8 cellular contexts compared by ENCODE assay signal in genomic region chr12:123938679-123939480, GRCh38. TPM values are rescaled to one million over a fixed set of nuclear protein-coding genes. Genes with fewer than 3 reads are reported as not detected.
DNase-seq lines count a peak whose midpoint lies in the region; ATAC-seq and TF ChIP-seq lines count a peak whose summit lies in the region.

No MANE protein-coding gene starts in this region.

- H3K27ac ChIP-seq in CD8-positive, alpha-beta T cell (ENCODE audit: low read depth, low read length) = peak overlapping the region; percentile 55
- no peak overlapping the region for H3K27ac ChIP-seq in HEK293 (ENCODE audit: extremely low read depth, low read depth, low read length)

- peak overlapping the region; percentile 44 for H3K4me3 ChIP-seq in CD8-positive, alpha-beta T cell (ENCODE audit: low read depth, low read length)
- no peak overlapping the region for H3K4me3 ChIP-seq in HEK293 (ENCODE audit: low read depth, low read length)

- intact Hi-C loops in CD8-positive, alpha-beta T cell (cut with DNase I, micrococcal nuclease) = loop anchor here (2.0 kb wide), 2 partner anchors 32 to 34 kb away; partner anchors contain the start of genes CCDC92 (in 1 of the 2) and ZNF664 (in 1 of the 2)

- no peaks in the 10 kb centered on the region for H3K27me3 Mint-ChIP-seq in CD8-positive, alpha-beta T cell (ENCODE audit: low read depth)
- H3K27me3 Mint-ChIP-seq in activated naive CD8-positive, alpha-beta T cell treated with anti-CD3 and anti-CD28 coated beads, Interleukin-2, amount 10 ng/mL, durations not matched to agents 7 days and 5 days = no peaks in the 10 kb centered on the region
- H3K27me3 Mint-ChIP-seq in mesothelial cell of epicardium (ENCODE audit: low read depth) = no peaks in the 10 kb centered on the region

- H3K4me3 Mint-ChIP-seq in CD8-positive, alpha-beta T cell = peak overlapping the region; percentile 72
- H3K4me3 Mint-ChIP-seq in activated naive CD8-positive, alpha-beta T cell treated with anti-CD3 and anti-CD28 coated beads, Interleukin-2, amount 10 ng/mL, durations not matched to agents 7 days and 5 days = peak overlapping the region; percentile 77
- no peak overlapping the region for H3K4me3 Mint-ChIP-seq in mesothelial cell of epicardium

- no peaks in the 10 kb centered on the region for H3K27me3 ChIP-seq in CD8-positive, alpha-beta T cell (ENCODE audit: insufficient read depth, low read length)

- no peaks in the 10 kb centered on the region for H3K36me3 ChIP-seq in CD8-positive, alpha-beta T cell (ENCODE audit: insufficient read depth, low read length)
- H3K36me3 ChIP-seq in HEK293 (ENCODE audit: control insufficient read depth in 2 of 2, insufficient read depth in 1 of 2, low read length in 2 of 2) = peaks cover 3 to 61% of the 10 kb centered on the region in 2 experiments; a peak in 2 of 3 replicates

- H3K9me3 ChIP-seq in CD8-positive, alpha-beta T cell (ENCODE audit: low read length) = no peaks in the 10 kb centered on the region
- no peaks in the 10 kb centered on the region for H3K9me3 ChIP-seq in HEK293 (ENCODE audit: control insufficient read depth, insufficient read depth, low read depth, low read length)

- no peaks in the 10 kb centered on the region for H3K9me3 Mint-ChIP-seq in CD8-positive, alpha-beta T cell
- H3K9me3 Mint-ChIP-seq in activated naive CD8-positive, alpha-beta T cell treated with anti-CD3 and anti-CD28 coated beads, Interleukin-2, amount 10 ng/mL, durations not matched to agents 7 days and 5 days = no peaks in the 10 kb centered on the region
- H3K9me3 Mint-ChIP-seq in mesothelial cell of epicardium = no peaks in the 10 kb centered on the region

- no peak for TF ChIP-seq CTCF in CD8-positive, alpha-beta T cell (IDR thresholded peaks at IDR 0.05)
- TF ChIP-seq CTCF in HEK293 (tag by site-specific recombination; IDR thresholded peaks at IDR 0.05) = peak; percentile 57; the same call in 1 of the 2 replicates
- TF ChIP-seq CTCF in mesothelial cell of epicardium (IDR thresholded peaks at IDR 0.05; ENCODE audit: unreplicated experiment) = no peak

- POLR2A ChIA-PET in CD8-positive, alpha-beta T cell (lab: Charles Lee) = interaction anchor here (1.5 to 1.6 kb wide), 2 partner anchors 33 to 37 kb away, joined by 4 to 6 read pairs; no protein-coding TSS in a partner anchor
- POLR2A ChIA-PET in HEK293 (lab: Yijun Ruan, JAX) = interaction anchor here (0.6 kb wide), 1 partner anchor 83 kb away, joined by 7 read pairs; no protein-coding TSS in a partner anchor
- POLR2A ChIA-PET in activated naive CD8-positive, alpha-beta T cell treated with anti-CD3 and anti-CD28 coated beads, Interleukin-2, amount 10 ng/mL, durations not matched to agents 7 days and 5 days (lab: Charles Lee) = interaction anchor here (1.0 to 1.7 kb wide), 3 partner anchors 9 to 36 kb away, joined by 3 to 8 read pairs (median 3); no protein-coding TSS in a partner anchor

- ATAC-seq in CD8-positive, alpha-beta T cell = no peak
- no peak for ATAC-seq in activated naive CD8-positive, alpha-beta T cell treated with anti-CD3 and anti-CD28 coated beads, Interleukin-2, amount 10 ng/mL, durations not matched to agents 7 days and 5 days (ENCODE audit: low read depth)
- ATAC-seq in GM18502 (IDR thresholded peaks at IDR 0.05; ENCODE audit: poor library complexity, unreplicated experiment) = no peak

- H3K27ac Mint-ChIP-seq in CD8-positive, alpha-beta T cell = peak overlapping the region; percentile 84
- H3K27ac Mint-ChIP-seq in activated naive CD8-positive, alpha-beta T cell treated with anti-CD3 and anti-CD28 coated beads, Interleukin-2, amount 10 ng/mL, durations not matched to agents 7 days and 5 days = peak overlapping the region; percentile 85
- peak overlapping the region; percentile 78 for H3K27ac Mint-ChIP-seq in mesothelial cell of epicardium

- peaks cover 29% of the 10 kb centered on the region for H3K4me1 ChIP-seq in CD8-positive, alpha-beta T cell (ENCODE audit: insufficient read depth, low read length)
- H3K4me1 ChIP-seq in HEK293 (ENCODE audit: control insufficient read depth, insufficient read depth, low read length) = no peaks in the 10 kb centered on the region

- DNase-seq in CD8-positive, alpha-beta T cell = no peak
- DNase-seq in activated naive CD8-positive, alpha-beta T cell treated with anti-CD3 and anti-CD28 coated beads, Interleukin-2, amount 10 ng/mL, durations not matched to agents 7 days and 5 days = no peak
- no peak for DNase-seq in mesothelial cell of epicardium (ENCODE audit: low spot score in 2 of 2, unreplicated experiment in 2 of 2)
- no peak for DNase-seq in RPMI8226
- DNase-seq in hepatic stellate cell (ENCODE audit: low spot score) = no peak
- no peak for DNase-seq in NOMO-1 treated with dmso at 0.1 percent for 144 hours (lab: John Stamatoyannopoulos, UW; ENCODE audit: unreplicated experiment)

- peaks cover 34% of the 10 kb centered on the region for H3K36me3 Mint-ChIP-seq in CD8-positive, alpha-beta T cell
- H3K36me3 Mint-ChIP-seq in activated naive CD8-positive, alpha-beta T cell treated with anti-CD3 and anti-CD28 coated beads, Interleukin-2, amount 10 ng/mL, durations not matched to agents 7 days and 5 days = peaks cover 20% of the 10 kb centered on the region
- H3K36me3 Mint-ChIP-seq in mesothelial cell of epicardium = peaks cover 41% of the 10 kb centered on the region

- CTCF ChIA-PET in CD8-positive, alpha-beta T cell (lab: Charles Lee) = interaction anchor here (1.1 to 1.9 kb wide), 4 partner anchors 9 to 34 kb away, joined by 3 to 12 read pairs (median 4); no protein-coding TSS in a partner anchor
- CTCF ChIA-PET in HEK293 (lab: Yijun Ruan, JAX) = interaction anchor here (0.6 to 1.2 kb wide), 5 partner anchors 10 to 98 kb away, joined by 3 to 4 read pairs (median 3); no protein-coding TSS in a partner anchor

- peaks cover 33% of the 10 kb centered on the region for H3K4me1 Mint-ChIP-seq in CD8-positive, alpha-beta T cell (ENCODE audit: low read depth)
- peaks cover 20% of the 10 kb centered on the region for H3K4me1 Mint-ChIP-seq in activated naive CD8-positive, alpha-beta T cell treated with anti-CD3 and anti-CD28 coated beads, Interleukin-2, amount 10 ng/mL, durations not matched to agents 7 days and 5 days
- peaks cover 14% of the 10 kb centered on the region for H3K4me1 Mint-ChIP-seq in mesothelial cell of epicardium

TF ChIP-seq in HEK293, 187 proteins besides CTCF, POLR2A, EP300 and RAD21:
- TF ChIP-seq ZBTB17 (tag by site-specific recombination; IDR thresholded peaks at IDR 0.05) = 0 out of 2 replicates have a peak, but pooled peaks have one; percentile 26
- peak; percentile 53; the same call in 1 of the 2 replicates for TF ChIP-seq ZNF341 (tag by site-specific recombination; IDR thresholded peaks at IDR 0.05; ENCODE audit: low read depth)
- no peak for TF ChIP-seq GLI2 (tag by site-specific recombination; IDR thresholded peaks at IDR 0.05; ENCODE audit: borderline replicate concordance, low read depth)

RNA-seq across cellular contexts. Expression of gene CCDC92, which starts 33.8 kb away (rescaled TPM):
- 1 to 10 TPM; 6.9 to 8.1 TPM for total RNA-seq in CD8-positive, alpha-beta T cell
- 10 to 100 TPM; 25.4 to 26.4 TPM for total RNA-seq in activated naive CD8-positive, alpha-beta T cell treated with anti-CD3 and anti-CD28 coated beads, Interleukin-2, amount 10 ng/mL, durations not matched to agents 7 days and 5 days
- total RNA-seq in mesothelial cell of epicardium = 51.9 to 55.1 TPM (median 52.4 TPM) in 3 replicates

RNA-seq across cellular contexts. Expression of gene ZNF664, which starts 34.1 kb away (rescaled TPM):
- 10 to 100 TPM; 14.2 to 17.9 TPM for total RNA-seq in CD8-positive, alpha-beta T cell
- 10 to 100 TPM; 45.9 to 50.4 TPM for total RNA-seq in activated naive CD8-positive, alpha-beta T cell treated with anti-CD3 and anti-CD28 coated beads, Interleukin-2, amount 10 ng/mL, durations not matched to agents 7 days and 5 days
- 112 to 122 TPM (median 116 TPM) in 3 replicates for total RNA-seq in mesothelial cell of epicardium
